ENCODE assay signal across 19 cellular contexts in the genomic region with DNA sequence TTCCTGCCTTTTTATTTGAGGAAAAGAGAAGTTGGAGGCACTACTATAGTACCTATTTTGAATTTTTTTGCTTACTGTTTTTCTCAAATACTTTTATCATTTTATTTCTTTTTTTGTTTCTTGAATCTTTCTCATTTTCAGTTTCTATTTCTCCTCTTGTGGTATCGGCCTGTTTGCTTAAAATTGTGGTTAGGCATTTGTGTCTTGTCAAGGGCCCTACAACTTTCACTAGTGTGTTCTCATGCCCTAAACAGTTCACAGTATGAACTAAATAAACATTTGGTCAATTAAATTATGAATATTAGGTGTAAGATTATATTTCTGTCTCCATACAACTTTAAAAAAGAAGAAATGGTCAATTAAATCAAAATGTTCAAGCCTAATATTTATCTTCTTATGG.
"Had no signal": no experiment of that assay in that cellular context is flagged by ENCODE, and none has a peak within 500 bp of the region (broad histone marks: within the 10 kb centered on the region; RNA-seq: fewer than 3 reads in every experiment).

No MANE protein-coding gene starts in this region.

- H3K4me3 Mint-ChIP-seq: naive B cell, nephron, type B pancreatic cell had no signal

- H3K27ac Mint-ChIP-seq: naive B cell, nephron, progenitor cell of endocrine pancreas, type B pancreatic cell had no signal

- H3K27me3 ChIP-seq: esophagus squamous epithelium, gastroesophageal sphincter, pancreas had no signal

- H3K4me1 Mint-ChIP-seq: naive B cell, nephron had no signal

- H3K27me3 Mint-ChIP-seq: naive B cell, progenitor cell of endocrine pancreas had no signal

- H3K9me3 Mint-ChIP-seq: nephron, type B pancreatic cell had no signal

- ATAC-seq: gastroesophageal sphincter, left cardiac atrium, left ventricle myocardium superior, pancreas, right cardiac atrium had no signal

- H3K4me3 ChIP-seq: esophagus squamous epithelium, gastroesophageal sphincter, lung, pancreas had no signal

- H3K27ac ChIP-seq: esophagus squamous epithelium, gastroesophageal sphincter, pancreas had no signal

- H3K4me1 ChIP-seq: esophagus squamous epithelium, gastroesophageal sphincter, pancreas had no signal

- DNase-seq: dermis blood vessel endothelial cell; esophagus squamous epithelium; foreskin fibroblast; glutamatergic neuron; left cardiac atrium; left ventricle myocardium superior; mesenchymal stem cell; naive B cell; occipital lobe; pancreas; right cardiac atrium; small intestine; stimulated activated CD4-positive, alpha-beta T cell treated with anti-CD3 and anti-CD28 coated beads, Interleukin-12 subunit alpha, Interleukin-12 subunit beta, amount 100 ng/mL, for 4 hours; stimulated activated naive CD4-positive, alpha-beta T cell treated with Interleukin-2 at 50 U/mL for 16 hours had no signal

- H3K9me3 ChIP-seq: esophagus squamous epithelium, gastroesophageal sphincter, pancreas had no signal

- H3K36me3 Mint-ChIP-seq: naive B cell, type B pancreatic cell had no signal

- H3K36me3 ChIP-seq: esophagus squamous epithelium, gastroesophageal sphincter, pancreas had no signal
